Comparison of ENCODE assay signal across 24 cellular contexts in genomic region chr15:63136742-63137141, GRCh38. TPM values are rescaled to one million over a fixed set of nuclear protein-coding genes. Genes with fewer than 3 reads are reported as not detected.
A peak's percentile ranks its signal among the peaks of the same experiment; 100 is the strongest.
DNase-seq lines count a peak whose midpoint lies in the region; ATAC-seq lines count a peak whose summit lies in the region.
"Had no signal": no experiment of that assay in that cellular context is flagged by ENCODE, and none has a peak within 500 bp of the region (broad histone marks: within the 10 kb centered on the region; RNA-seq: fewer than 3 reads in every experiment).

No MANE protein-coding gene starts in this region.

- no peak overlapping the region for H2AFZ ChIP-seq in ACC112 (ENCODE audit: low read length, unreplicated experiment)

- H3K27me3 ChIP-seq in ACC112 (ENCODE audit: insufficient read depth, low read length): no peaks in the 10 kb centered on the region
- H3K27me3 ChIP-seq: BLaER1, cardiac muscle cell, thyroid gland had no signal

- H3K79me2 ChIP-seq in ACC112 (ENCODE audit: control insufficient read depth, insufficient read depth, low read length, unreplicated experiment): peaks cover 6% of the 10 kb centered on the region

- no peak for ATAC-seq in HG03045 (IDR thresholded peaks at IDR 0.05; ENCODE audit: unreplicated experiment)
- ATAC-seq: Panc1; stimulated activated naive CD8-positive, alpha-beta T cell treated with anti-CD3 and anti-CD28 coated beads, Interleukin-15, Interleukin-2, amounts not matched to agents 100 U/mL and 50 U/mL, for 24 hours had no signal

- H3K27ac ChIP-seq in ACC112 (ENCODE audit: low read depth, low read length): peak overlapping the region; percentile 95
- H3K27ac ChIP-seq: BLaER1, cardiac muscle cell, VCaP had no signal

- H3K4me3 ChIP-seq in ACC112 (ENCODE audit: low read depth, low read length): peak overlapping the region; percentile 4; the same call in 1 of the 2 replicates
- H3K4me3 ChIP-seq: BLaER1, cardiac muscle cell, HAP-1, thyroid gland had no signal

- peaks cover 44% of the 10 kb centered on the region for H3K4me1 ChIP-seq in ACC112 (ENCODE audit: control insufficient read depth, insufficient read depth, low read length, unreplicated experiment)
- H3K4me1 ChIP-seq: BLaER1 had no signal

- H3K36me3 ChIP-seq in ACC112 (ENCODE audit: insufficient read depth, low read length): peaks cover 10% of the 10 kb centered on the region
- H3K36me3 ChIP-seq: cardiac muscle cell, HAP-1, thyroid gland had no signal

- DNase-seq in NCI-H226 (peak; percentile 45), dermis blood vessel endothelial cell (peak; percentile 16), myocyte (ENCODE audit: low read depth) (peak; percentile 22), H4 (ENCODE audit: low spot score) (no peak), NK-92 (lab: John Stamatoyannopoulos, UW; ENCODE audit: unreplicated experiment) (no peak), kidney tubule cell (ENCODE audit: low spot score) (no peak)
- DNase-seq: activated CD4-positive, alpha-beta T cell treated with anti-CD3 and anti-CD28 coated beads, Interleukin-2, amount 10 ng/mL, durations not matched to agents 7 days and 5 days; Calu3; hypothalamus; kidney; NCI-H1417; NCI-H2081 treated with DMSO at 0.1 percent for 48 hours; nucleus accumbens; stimulated activated CD4-positive, alpha-beta T cell treated with anti-CD3 and anti-CD28 coated beads, Interleukin-12 subunit alpha, Interleukin-12 subunit beta, amount 100 ng/mL, for 4 hours; stimulated activated CD4-positive, alpha-beta T cell treated with anti-CD3 and anti-CD28 coated beads, Interleukin-4, amount 100 ng/mL, for 4 hours; stimulated activated naive CD8-positive, alpha-beta T cell treated with anti-CD3 and anti-CD28 coated beads, Interleukin-15, Interleukin-2, amounts not matched to agents 100 U/mL and 50 U/mL, for 24 hours; thyroid gland had no signal

RNA-seq across cellular contexts. Expression of gene LACTB, which starts 15.1 kb away (rescaled TPM):
- total RNA-seq in dermis blood vessel endothelial cell (45.1 and 47.1 TPM in 2 replicates), myocyte (22.3 and 27.5 TPM in 2 replicates)
- 21.4 TPM for polyA plus RNA-seq in myocyte (2012)
- 25.0 and 34.3 TPM in 2 replicates for total RNA-seq in H4 (2014; rRNA removed; shearing (Covaris generic))

RNA-seq across cellular contexts. Expression of gene RPS27L, which starts 20.5 kb away (rescaled TPM):
- total RNA-seq in dermis blood vessel endothelial cell: 285 and 407 TPM in 2 replicates
- total RNA-seq in myocyte: 145 and 176 TPM in 2 replicates
- 375 TPM for polyA plus RNA-seq in myocyte (2012)
- total RNA-seq in H4 (2014; rRNA removed; shearing (Covaris generic)): 73.3 and 148 TPM in 2 replicates

RNA-seq across cellular contexts. Expression of gene RAB8B, which starts 52.7 kb away (rescaled TPM):
- total RNA-seq in dermis blood vessel endothelial cell (81.5 and 95.7 TPM in 2 replicates), myocyte (16.4 and 24.0 TPM in 2 replicates)
- 10.4 TPM for polyA plus RNA-seq in myocyte (2012)
- 21.4 and 35.4 TPM in 2 replicates for total RNA-seq in H4 (2014; rRNA removed; shearing (Covaris generic))

Comparison
In these comparisons a context has a peak if more than half of its experiments do, and no peak if none do; other contexts are left out.
1. DNase-seq: peak in NCI-H226 (single experiment), dermis blood vessel endothelial cell (single experiment) and myocyte (single experiment); none in H4 (single experiment), NK-92 (single experiment) and kidney tubule cell (single experiment).